15 cellular contexts compared by ENCODE assay signal in the genomic region with DNA sequence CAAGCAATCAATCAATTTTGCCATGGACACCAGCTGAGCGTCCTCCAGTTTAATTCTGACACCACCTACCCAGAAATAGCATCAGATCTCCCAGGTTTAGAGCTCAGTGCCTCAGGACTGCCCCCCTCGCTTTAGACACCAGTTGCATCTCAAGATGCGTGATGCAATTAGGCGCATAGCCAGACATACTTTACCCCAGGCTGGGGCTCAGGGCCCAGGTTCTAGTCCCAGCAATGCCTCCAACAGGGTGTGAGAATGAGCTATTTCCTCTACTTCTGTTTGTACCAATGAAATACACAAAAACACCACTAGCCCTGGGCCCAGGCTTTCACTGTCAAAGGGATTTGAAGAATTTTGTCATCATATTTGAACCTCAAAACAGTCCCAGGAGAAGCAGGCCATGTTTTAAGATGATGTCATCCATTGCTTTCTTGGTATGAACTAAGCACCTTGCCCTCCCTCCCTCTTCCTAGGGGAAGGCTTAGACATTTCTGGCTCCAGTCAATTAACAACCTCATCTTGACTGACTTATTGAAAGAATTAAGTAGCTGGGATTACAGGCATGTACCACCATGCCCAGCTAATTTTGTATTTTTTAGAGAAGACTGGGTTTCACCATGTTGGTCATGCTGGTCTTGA.
"Had no signal": no experiment of that assay in that cellular context is flagged by ENCODE, and none has a peak within 500 bp of the region (broad histone marks: within the 10 kb centered on the region; RNA-seq: fewer than 3 reads in every experiment).

No MANE protein-coding gene starts in this region.

- H3K27ac ChIP-seq: adrenal gland, epithelial cell of prostate, left lung, neural progenitor cell, psoas muscle, upper lobe of left lung had no signal

- DNase-seq: activated CD4-positive, alpha-beta T cell treated with anti-CD3 and anti-CD28 coated beads, Interleukin-2, amount 50 U/mL, for 1 hour; activated CD8-positive, alpha-beta memory T cell treated with anti-CD3 and anti-CD28 coated beads, Interleukin-2, amount 50 U/mL, for 4 hours; activated gamma-delta T cell treated with Interleukin-2 at 50 U/mL for 16 hours; activated T-cell treated with anti-CD3 and anti-CD28 coated beads, Interleukin-2, amount 50 U/mL, for 48 hours; adrenal gland; foreskin fibroblast; left lung; naive B cell; psoas muscle; testis; upper lobe of left lung had no signal

- H3K36me3 ChIP-seq: adrenal gland, left lung, neural progenitor cell, upper lobe of left lung had no signal

- H3K4me3 Mint-ChIP-seq: naive B cell; neural progenitor cell; stimulated activated naive CD8-positive, alpha-beta T cell treated with anti-CD3 and anti-CD28 coated beads, Interleukin-15, Interleukin-2, amounts not matched to agents 100 ng/mL and 50 ng/mL, for 24 hours had no signal

- H3K4me1 ChIP-seq: adrenal gland, left lung, neural progenitor cell, psoas muscle, testis, upper lobe of left lung had no signal

- H3K36me3 Mint-ChIP-seq: activated naive CD4-positive, alpha-beta T cell treated with anti-CD3 and anti-CD28 coated beads, Interleukin-2, amount 50 U/mL, for 72 hours; naive B cell; neural progenitor cell had no signal

- H3K27me3 ChIP-seq: adrenal gland, left lung, neural progenitor cell, testis, upper lobe of left lung had no signal

- ATAC-seq: activated naive CD4-positive, alpha-beta T cell treated with anti-CD3 and anti-CD28 coated beads, Interleukin-2, amount 50 U/mL, for 72 hours; left lung; psoas muscle had no signal

- H3K9me3 ChIP-seq: adrenal gland, left lung, psoas muscle, testis, upper lobe of left lung had no signal

- H3K27me3 Mint-ChIP-seq: stimulated activated naive CD8-positive, alpha-beta T cell treated with anti-CD3 and anti-CD28 coated beads, Interleukin-15, Interleukin-2, amounts not matched to agents 100 ng/mL and 50 ng/mL, for 24 hours had no signal

- H3K4me1 Mint-ChIP-seq: naive B cell had no signal

- H3K27ac Mint-ChIP-seq: neural progenitor cell; stimulated activated naive CD8-positive, alpha-beta T cell treated with anti-CD3 and anti-CD28 coated beads, Interleukin-15, Interleukin-2, amounts not matched to agents 100 ng/mL and 50 ng/mL, for 24 hours had no signal

- H3K4me3 ChIP-seq: adrenal gland, left lung, neural progenitor cell, psoas muscle, testis, upper lobe of left lung had no signal
